ENCODE assay signal across 8 cellular contexts in the genomic region with DNA sequence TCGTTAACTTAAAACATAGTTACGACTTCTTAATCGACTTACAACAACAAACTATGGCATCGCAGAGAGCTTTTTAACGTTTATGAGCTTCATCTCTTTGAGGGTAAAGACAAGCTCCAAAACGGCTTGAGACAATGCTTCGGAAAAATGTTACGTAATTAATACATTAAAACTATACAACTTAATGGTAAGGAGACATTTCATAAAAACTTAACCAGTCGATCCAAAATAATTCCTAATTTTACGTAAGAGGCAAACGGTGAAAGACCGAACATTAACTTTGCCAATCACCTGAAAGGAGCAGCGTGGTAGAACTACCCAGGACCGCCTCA. TPM values are rescaled to one million over a fixed set of nuclear protein-coding genes. Genes with fewer than 3 reads are reported as not detected.
DNase-seq lines count a peak whose midpoint lies in the region; FAIRE-seq and TF ChIP-seq lines count a peak whose summit lies in the region.

No MANE protein-coding gene starts in this region.

- H3K9me2 ChIP-seq in SU-DHL-6 (replicated peaks; ENCODE audit: insufficient read depth, low read length) = no peaks in the 10 kb centered on the region

- DNase-seq in GM12892 (ENCODE audit: insufficient read length) (no peak), fibroblast of the aortic adventitia (ENCODE audit: low read depth) (no peak), retinal pigment epithelial cell (ENCODE audit: low read depth) (no peak), NCI-H748 (lab: John Stamatoyannopoulos, UW; ENCODE audit: unreplicated experiment) (no peak), foreskin melanocyte (no peak), EL (no peak), NCI-H1048 (lab: John Stamatoyannopoulos, UW) (no peak)

- H3K4me2 ChIP-seq in SU-DHL-6 (ENCODE audit: low read depth, low read length, poor library complexity, severe bottlenecking) = peak overlapping the region; percentile 92

- no peak for TF ChIP-seq POLR2A in GM12892 (IDR thresholded peaks at IDR 0.05; ENCODE audit: low read depth, low read length)

- peaks cover 39% of the 10 kb centered on the region for H4K20me1 ChIP-seq in SU-DHL-6 (ENCODE audit: low read depth, low read length)

- H3K27ac ChIP-seq in SU-DHL-6 (ENCODE audit: low read depth, low read length) = peak overlapping the region; percentile 93

- peaks cover 89% of the 10 kb centered on the region for H3K79me2 ChIP-seq in SU-DHL-6 (ENCODE audit: insufficient read depth, low read length)

- no peak overlapping the region for H2AFZ ChIP-seq in SU-DHL-6 (ENCODE audit: low read depth, low read length, severe bottlenecking)

- H3F3A ChIP-seq in SU-DHL-6 (ENCODE audit: insufficient read depth) = peaks cover 34% of the 10 kb centered on the region

- peak; percentile 94 for FAIRE-seq in GM12892 (lab: Jason Lieb, UNC)

- peak overlapping the region; percentile 97 for H3K4me3 ChIP-seq in SU-DHL-6 (ENCODE audit: insufficient read depth, low read length, poor library complexity, severe bottlenecking)
- H3K4me3 ChIP-seq in fibroblast of the aortic adventitia (ENCODE audit: low read depth, low read length) = peak overlapping the region; percentile 99
- H3K4me3 ChIP-seq in retinal pigment epithelial cell (ENCODE audit: low read length) = peak overlapping the region; percentile 99

- peak overlapping the region; percentile 99 for H3K9ac ChIP-seq in SU-DHL-6 (ENCODE audit: low read length)

- TF ChIP-seq CTCF in SU-DHL-6 (IDR thresholded peaks at IDR 0.05; ENCODE audit: insufficient read depth, low read length, poor library complexity, severe bottlenecking) = no peak
- no peak for TF ChIP-seq CTCF in fibroblast of the aortic adventitia (IDR thresholded peaks at IDR 0.05; ENCODE audit: insufficient read depth, low read length)
- TF ChIP-seq CTCF in retinal pigment epithelial cell (conservative IDR thresholded peaks at IDR 0.05; ENCODE audit: low read depth, low read length) = no peak

- peaks cover 10% of the 10 kb centered on the region for H3K36me3 ChIP-seq in SU-DHL-6 (ENCODE audit: low read length)

- H3K27me3 ChIP-seq in SU-DHL-6 (ENCODE audit: low read length) = no peaks in the 10 kb centered on the region

- no peaks in the 10 kb centered on the region for H3K9me3 ChIP-seq in SU-DHL-6 (ENCODE audit: insufficient read depth, low read length)

RNA-seq across cellular contexts. Expression of a gene that starts 1.1 kb away (rescaled TPM):
- 71.9 TPM for polyA plus RNA-seq in GM12892 (2012; ENCODE audit: missing spikeins)
- total RNA-seq in fibroblast of the aortic adventitia (ENCODE audit: low replicate concordance) = 142 and 242 TPM in 2 replicates

RNA-seq across cellular contexts. Expression of a gene that starts 1.9 kb away (rescaled TPM):
- polyA plus RNA-seq in GM12892 (2012; ENCODE audit: missing spikeins) = 28.8 TPM
- total RNA-seq in fibroblast of the aortic adventitia (ENCODE audit: low replicate concordance) = 63.5 and 81.0 TPM in 2 replicates

RNA-seq across cellular contexts. Expression of a gene that starts 48.5 kb away (rescaled TPM):
- polyA plus RNA-seq in GM12892 (2012; ENCODE audit: missing spikeins) = 4.5 TPM
- 4.5 and 12.9 TPM in 2 replicates for total RNA-seq in fibroblast of the aortic adventitia (ENCODE audit: low replicate concordance)
